8 cellular contexts compared by ENCODE assay signal in genomic region chr1:10693497-10694273, GRCh38.
DNase-seq lines count a peak whose midpoint lies in the region; ATAC-seq and TF ChIP-seq lines count a peak whose summit lies in the region.

No MANE protein-coding gene starts in this region.

- H3K79me2 ChIP-seq in parathyroid adenoma = no peaks in the 10 kb centered on the region

- peaks cover 0 to 1% of the 10 kb centered on the region in 2 donors for H3K27me3 Mint-ChIP-seq in CD4-positive, alpha-beta memory T cell

- H3K36me3 ChIP-seq in CD4-positive, alpha-beta memory T cell (ENCODE audit: insufficient read depth, low read length) = no peaks in the 10 kb centered on the region
- H3K36me3 ChIP-seq in parathyroid adenoma (ENCODE audit: control insufficient read depth, insufficient read depth, low read length) = no peaks in the 10 kb centered on the region

- H3K27ac Mint-ChIP-seq in CD4-positive, alpha-beta memory T cell = peak overlapping the region; percentile 95 to 97 (median 96)

- no peak for TF ChIP-seq CTCF in fibroblast of pulmonary artery (IDR thresholded peaks at IDR 0.05; ENCODE audit: low read length, missing control alignments)
- TF ChIP-seq CTCF in parathyroid adenoma (IDR thresholded peaks at IDR 0.05) = no peak

- peak overlapping the region; percentile 87 for H3K27ac ChIP-seq in CD4-positive, alpha-beta memory T cell (ENCODE audit: low read depth, low read length)
- H3K27ac ChIP-seq in parathyroid adenoma = no peak overlapping the region

- H3K4me1 Mint-ChIP-seq in CD4-positive, alpha-beta memory T cell = peaks cover 12 to 33% (median 19%) of the 10 kb centered on the region in 4 donors

- peak; percentile 13 for ATAC-seq in GM21576 (IDR thresholded peaks at IDR 0.05; ENCODE audit: unreplicated experiment)

- CTCF ChIA-PET in CD4-positive, alpha-beta memory T cell (lab: Charles Lee; ENCODE audit: partially characterized antibody) = interaction anchor here (0.9 to 2.5 kb wide), 3 partner anchors 183 to 198 kb away, joined by 3 to 16 read pairs (median 4); no protein-coding TSS in a partner anchor

- H3K36me3 Mint-ChIP-seq in CD4-positive, alpha-beta memory T cell = peaks cover 0 to 12% of the 10 kb centered on the region in 2 donors

- H3K9me3 ChIP-seq in CD4-positive, alpha-beta memory T cell (ENCODE audit: control insufficient read depth in 1 of 2, low read length in 2 of 2) = no peaks in the 10 kb centered on the region
- H3K9me3 ChIP-seq in parathyroid adenoma (ENCODE audit: control insufficient read depth, low read length) = no peaks in the 10 kb centered on the region

- H3K4me3 Mint-ChIP-seq in CD4-positive, alpha-beta memory T cell = peak overlapping the region; percentile 88 to 96 (median 94)

- H3K9ac ChIP-seq in parathyroid adenoma = no peak overlapping the region

- no peaks in the 10 kb centered on the region for H3K27me3 ChIP-seq in CD4-positive, alpha-beta memory T cell (ENCODE audit: insufficient read depth, low read length)
- no peaks in the 10 kb centered on the region for H3K27me3 ChIP-seq in parathyroid adenoma (ENCODE audit: control insufficient read depth, insufficient read depth, low read length)

- peak overlapping the region; percentile 76 for H3K4me2 ChIP-seq in parathyroid adenoma (ENCODE audit: low read length)

- H3K4me1 ChIP-seq in CD4-positive, alpha-beta memory T cell (ENCODE audit: insufficient read depth, low read length) = peaks cover 21% of the 10 kb centered on the region
- no peaks in the 10 kb centered on the region for H3K4me1 ChIP-seq in parathyroid adenoma

- intact Hi-C loops in CD4-positive, alpha-beta memory T cell (cut with micrococcal nuclease) = loop anchor here (2.0 to 10.0 kb wide), 2 partner anchors 183 to 221 kb away; no protein-coding TSS in a partner anchor

- DNase-seq in CD4-positive, alpha-beta memory T cell = peak; percentile 44 to 78 (median 51)
- DNase-seq in NCI-H510A treated with DMSO at 0.1 percent for 48 hours (lab: John Stamatoyannopoulos, UW) = peak; percentile 85
- peak; percentile 27 for DNase-seq in activated T-cell treated with anti-CD3 and anti-CD28 coated beads for 48 hours (ENCODE audit: low read depth)
- DNase-seq in fibroblast of pulmonary artery (ENCODE audit: low read depth) = no peak
- no peak for DNase-seq in mucosa of gallbladder (ENCODE audit: low spot score)
- DNase-seq in NCI-H2029 (lab: John Stamatoyannopoulos, UW) = no peak

- H3K9me3 Mint-ChIP-seq in CD4-positive, alpha-beta memory T cell = no peaks in the 10 kb centered on the region

- H2AFZ ChIP-seq in parathyroid adenoma = peak overlapping the region; percentile 69

- POLR2A ChIA-PET in CD4-positive, alpha-beta memory T cell (lab: Charles Lee; ENCODE audit: partially characterized antibody) = no interaction called here

- peak overlapping the region; percentile 23 to 60 for H3K4me3 ChIP-seq in CD4-positive, alpha-beta memory T cell (ENCODE audit: low read length in 2 of 2)
- peak overlapping the region; percentile 58 for H3K4me3 ChIP-seq in fibroblast of pulmonary artery (replicated peaks; ENCODE audit: low read depth, low read length)
- peak overlapping the region; percentile 61 for H3K4me3 ChIP-seq in parathyroid adenoma (ENCODE audit: low read depth, low read length)

Comparison
In these comparisons a context has a peak if more than half of its experiments do, and no peak if none do; other contexts are left out.
1. DNase-seq: peak in CD4-positive, alpha-beta memory T cell (5 of 5), NCI-H510A treated with DMSO at 0.1 percent for 48 hours (single experiment) and activated T-cell treated with anti-CD3 and anti-CD28 coated beads for 48 hours (single experiment); none in fibroblast of pulmonary artery (single experiment), mucosa of gallbladder (single experiment) and NCI-H2029 (single experiment).
2. Peak in every context shown above with its lines, with median percentiles within 50 percentile points of each other: H3K4me3 ChIP-seq.